In genomic region chr1:1511533-1512285, GRCh38 we compare ENCODE assay signal across 1 cellular context.
TF ChIP-seq lines count a peak whose summit lies in the region.

ATAD3A (plus strand) TSS chr1:1512162; CDS start chr1:1512269, 107 bp downstream.

TF ChIP-seq in K562, 482 proteins besides CTCF, POLR2A, EP300 and RAD21 (continued from another document):
- TF ChIP-seq ZMIZ1 (IDR thresholded peaks at IDR 0.05; ENCODE audit: low read depth in 2 of 2, low read length in 2 of 2) (peak in 1 of 2 experiments; percentile 67; a peak in 1 of 4 replicates), ZNF561 (CRISPR knock-in tag; conservative IDR thresholded peaks at IDR 0.05) (no peak), ZNF311 (CRISPR knock-in tag; IDR thresholded peaks at IDR 0.05) (no peak), PHTF2 (CRISPR knock-in tag; IDR thresholded peaks at IDR 0.05) (no peak), SLC30A9 (CRISPR knock-in tag; IDR thresholded peaks at IDR 0.05) (0 out of 2 replicates have a peak, but pooled peaks have one; percentile 10)
